In genomic region chrX:55452825-55453124, GRCh38 we compare ENCODE assay signal across 1 cellular context.
TF ChIP-seq lines count a peak whose summit lies in the region.

No MANE protein-coding gene starts in this region.

TF ChIP-seq in K562, 482 proteins besides CTCF, POLR2A, EP300 and RAD21 (continued from another document):
- TF ChIP-seq ARID3A (IDR thresholded peaks at IDR 0.05; ENCODE audit: borderline replicate concordance, low read depth, low read length): no peak
- TF ChIP-seq ZNF740 (CRISPR knock-in tag; IDR thresholded peaks at IDR 0.05): no peak
- no peak for TF ChIP-seq ZNF740 (tag; IDR thresholded peaks at IDR 0.05)
- no peak for TF ChIP-seq EHMT2 (IDR thresholded peaks at IDR 0.05)
- TF ChIP-seq NR4A1 (CRISPR knock-in tag; IDR thresholded peaks at IDR 0.05): no peak
- no peak for TF ChIP-seq NR4A1 (tag; IDR thresholded peaks at IDR 0.05)
- no peak for TF ChIP-seq C11orf30 (IDR thresholded peaks at IDR 0.05; ENCODE audit: low read depth)
- no peak for TF ChIP-seq ATF2 (CRISPR knock-in tag; IDR thresholded peaks at IDR 0.05)
- TF ChIP-seq E2F6 (IDR thresholded peaks at IDR 0.05; ENCODE audit: borderline replicate concordance in 1 of 2, extremely low read depth in 1 of 2, insufficient read depth in 1 of 2, insufficient read length in 1 of 2, low read depth in 1 of 2, low read length in 1 of 2, poor library complexity in 1 of 2, severe bottlenecking in 1 of 2): no peak
- no peak for TF ChIP-seq FOXA3 (CRISPR knock-in tag; conservative IDR thresholded peaks at IDR 0.05 in 1 of 2, IDR thresholded peaks at IDR 0.05 in 1 of 2)
- no peak for TF ChIP-seq ESRRA (IDR thresholded peaks at IDR 0.05; ENCODE audit: borderline replicate concordance, low read depth)
